8 cellular contexts compared by ENCODE assay signal in the genomic region with DNA sequence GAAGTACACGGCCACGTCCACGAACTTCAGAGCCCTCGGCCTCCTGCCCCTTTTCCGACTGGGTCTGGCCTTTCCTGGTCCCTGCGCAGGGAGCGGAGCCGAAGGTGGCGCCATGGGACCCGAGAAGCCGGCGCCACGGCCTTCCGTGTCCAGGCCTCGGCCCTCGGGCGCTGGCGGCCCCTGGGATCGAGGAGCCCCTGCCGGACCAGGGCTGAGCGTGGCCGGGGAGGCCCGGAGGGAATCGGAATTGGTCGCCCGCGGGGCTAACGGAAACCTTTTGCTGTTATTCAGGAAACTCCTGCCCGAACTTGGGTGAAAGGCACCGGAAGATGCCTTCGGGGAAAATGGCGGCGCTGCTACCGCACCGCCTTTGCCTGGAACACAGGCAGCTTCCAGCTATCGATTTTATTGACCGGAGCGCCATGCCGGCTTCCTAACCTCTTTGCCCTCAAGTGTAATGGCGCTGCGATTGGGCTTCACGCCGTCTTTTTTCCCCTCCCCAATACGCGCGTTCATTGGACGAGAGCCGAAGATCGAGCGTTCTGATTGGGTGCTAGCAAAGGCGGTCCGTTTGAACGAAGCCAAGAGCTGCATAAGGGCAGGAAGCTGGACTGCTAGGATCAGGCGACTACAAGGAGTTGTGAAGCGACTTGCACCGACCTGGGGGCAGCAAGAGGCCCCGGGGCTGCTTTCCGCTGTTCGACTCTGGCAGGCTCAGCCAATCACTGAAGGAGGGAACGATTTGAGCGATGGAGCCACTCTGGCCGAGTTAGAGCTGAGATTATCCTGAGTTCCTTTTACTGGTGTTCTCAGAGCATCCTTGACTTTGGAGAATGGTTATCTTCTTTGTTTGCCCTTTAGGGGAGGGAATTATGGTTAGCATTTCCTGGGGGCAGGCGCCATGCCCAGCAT. TPM values are rescaled to one million over a fixed set of nuclear protein-coding genes. Genes with fewer than 3 reads are reported as not detected.
DNase-seq lines count a peak whose midpoint lies in the region; ATAC-seq and TF ChIP-seq lines count a peak whose summit lies in the region.

ZNF689 (minus strand) TSS at position 462 of the 912 bp plus-strand sequence; CDS start at position 114, 348 bp downstream.

- H3K27ac Mint-ChIP-seq in nephron progenitor cell: peak within 1 kb of the TSS; percentile 95
- peak within 1 kb of the TSS; percentile 99 to 100 for H3K27ac Mint-ChIP-seq in stimulated activated naive CD8-positive, alpha-beta T cell treated with anti-CD3 and anti-CD28 coated beads, Interleukin-15, amount 100 ng/mL, for 72 hours

- peaks cover 12% of the 10 kb centered on the region for H3K27me3 Mint-ChIP-seq in nephron progenitor cell (ENCODE audit: low read depth, poor library complexity)
- H3K27me3 Mint-ChIP-seq in stimulated activated naive CD8-positive, alpha-beta T cell treated with anti-CD3 and anti-CD28 coated beads, Interleukin-15, amount 100 ng/mL, for 72 hours: peaks cover 5% of the 10 kb centered on the region

- TF ChIP-seq CTCF in nephron progenitor cell (IDR thresholded peaks at IDR 0.05): no peak

- no peaks in the 10 kb centered on the region; the same call in 1 of the 2 replicates for H3K9me3 ChIP-seq in MG63

- H3K4me3 Mint-ChIP-seq in nephron progenitor cell: peak within 1 kb of the TSS; percentile 88
- H3K4me3 Mint-ChIP-seq in stimulated activated naive CD8-positive, alpha-beta T cell treated with anti-CD3 and anti-CD28 coated beads, Interleukin-15, amount 100 ng/mL, for 72 hours: peak within 1 kb of the TSS; percentile 88 to 95

- H3K4me1 Mint-ChIP-seq in nephron progenitor cell: peaks cover 20% of the 10 kb centered on the region
- H3K4me1 Mint-ChIP-seq in stimulated activated naive CD8-positive, alpha-beta T cell treated with anti-CD3 and anti-CD28 coated beads, Interleukin-15, amount 100 ng/mL, for 72 hours: peaks cover 35% of the 10 kb centered on the region

- no peaks in the 10 kb centered on the region for H3K9me3 Mint-ChIP-seq in nephron progenitor cell
- H3K9me3 Mint-ChIP-seq in stimulated activated naive CD8-positive, alpha-beta T cell treated with anti-CD3 and anti-CD28 coated beads, Interleukin-15, amount 100 ng/mL, for 72 hours: no peaks in the 10 kb centered on the region

- peaks cover 1% of the 10 kb centered on the region for H3K36me3 ChIP-seq in H7 (replicated peaks; ENCODE audit: control insufficient read depth, insufficient read depth, low read length)
- H3K36me3 ChIP-seq in MG63: peaks cover 29% of the 10 kb centered on the region

- H3K27me3 ChIP-seq in H7 (ENCODE audit: control insufficient read depth, insufficient read depth, low read length): no peaks in the 10 kb centered on the region
- H3K27me3 ChIP-seq in MG63: no peaks in the 10 kb centered on the region

- ATAC-seq in stimulated activated naive CD8-positive, alpha-beta T cell treated with anti-CD3 and anti-CD28 coated beads, Interleukin-15, amount 100 ng/mL, for 72 hours: peak; percentile 95

- H3K4me3 ChIP-seq in H7 (ENCODE audit: insufficient read depth, low read depth, low read length) (peak within 1 kb of the TSS; percentile 88), MG63 (peak within 1 kb of the TSS; percentile 86)

- DNase-seq in ELF-1 (ENCODE audit: low read depth, low spot score) (peak; percentile 99), H7 (peak; percentile 97), MG63 (peak; percentile 93), SHP77 treated with DMSO at 0.1 percent for 48 hours (lab: John Stamatoyannopoulos, UW) (peak; percentile 94), fibroblast of the conjunctiva (ENCODE audit: low read depth) (peak; percentile 96), nephron progenitor cell (peak; percentile 93)
- DNase-seq in activated effector memory CD4-positive, alpha-beta T cell treated with anti-CD3 and anti-CD28 coated beads, Interleukin-2, amount 50 U/mL, for 16 hours: peak; percentile 98
- DNase-seq in stimulated activated naive CD8-positive, alpha-beta T cell treated with anti-CD3 and anti-CD28 coated beads, Interleukin-15, amount 100 ng/mL, for 72 hours: peak; percentile 91 to 96

- peaks cover 24% of the 10 kb centered on the region for H3K36me3 Mint-ChIP-seq in nephron progenitor cell (ENCODE audit: low read depth)

RNA-seq across cellular contexts. Expression of gene ZNF689, which starts in this region (rescaled TPM):
- total RNA-seq in H7 (2014; rRNA removed; shearing (Covaris generic)): 17.3 and 18.7 TPM in 2 replicates
- total RNA-seq in MG63 (2014; rRNA removed; shearing (Covaris generic); ENCODE audit: low replicate concordance): 6.5 and 9.1 TPM in 2 replicates

Comparison
In these comparisons a context has a peak if more than half of its experiments do, and no peak if none do; other contexts are left out.
1. Peak in every context shown above with its lines: DNase-seq, ATAC-seq and H3K4me3 ChIP-seq.